23 cellular contexts compared by ENCODE assay signal in genomic region chr5:4228708-4229107, GRCh38.
DNase-seq lines count a peak whose midpoint lies in the region; ATAC-seq and TF ChIP-seq lines count a peak whose summit lies in the region.
"Had no signal": no experiment of that assay in that cellular context is flagged by ENCODE, and none has a peak within 500 bp of the region (broad histone marks: within the 10 kb centered on the region; RNA-seq: fewer than 3 reads in every experiment).

No MANE protein-coding gene starts in this region.

- H3K36me3 Mint-ChIP-seq in neural progenitor cell (no peaks in the 10 kb centered on the region), immature natural killer cell (no peaks in the 10 kb centered on the region)
- H3K36me3 Mint-ChIP-seq: CD4-positive, CD25-positive, alpha-beta regulatory T cell; CD8-positive, alpha-beta T cell had no signal

- no peak overlapping the region for H3K4me3 ChIP-seq in BLaER1 treated with 17β-estradiol and CSF1 and Interleukin-3, amounts not matched to agents 10 nM and 100 nM
- H3K4me3 ChIP-seq in neural progenitor cell (no peak overlapping the region), upper lobe of right lung (no peak overlapping the region), SJCRH30 (no peak overlapping the region)
- H3K4me3 ChIP-seq: A549, GM12878, GM23338 had no signal

- H3K9me3 Mint-ChIP-seq in neural progenitor cell (peaks cover 8% of the 10 kb centered on the region), immature natural killer cell (peaks cover 1 to 13% (median 2%) of the 10 kb centered on the region in 6 donors)

- DNase-seq in NCI-H82 treated with DMSO at 0.1 percent for 48 hours (lab: John Stamatoyannopoulos, UW; ENCODE audit: unreplicated experiment) (peak; percentile 12), neural progenitor cell (ENCODE audit: low spot score) (no peak), upper lobe of right lung (no peak), SJCRH30 (no peak), immature natural killer cell (no peak), UCSD-AML1 (lab: John Stamatoyannopoulos, UW; ENCODE audit: unreplicated experiment) (no peak)
- DNase-seq: 8988T; ACHN; AML-193; BE2C; Caco-2; CD4-positive, CD25-positive, alpha-beta regulatory T cell; CD8-positive, alpha-beta T cell; DMS153; EL; GDM1; H9 had no signal

- no peak overlapping the region for H2AFZ ChIP-seq in neural progenitor cell (replicated peaks)
- H2AFZ ChIP-seq: GM23338 had no signal

- H3K79me2 ChIP-seq in neural progenitor cell (ENCODE audit: low read depth), result no peaks in the 10 kb centered on the region

- H3K9ac ChIP-seq in BLaER1 treated with 17β-estradiol and CSF1 and Interleukin-3, amounts not matched to agents 10 nM and 100 nM, result no peak overlapping the region; a peak in 1 of 22 replicates
- H3K9ac ChIP-seq in neural progenitor cell, result no peak overlapping the region

- intact Hi-C loops in upper lobe of right lung (cut with DNase I), result no loop called here

- H3K4me1 Mint-ChIP-seq in neural progenitor cell (peaks cover 50% of the 10 kb centered on the region), immature natural killer cell (peaks cover 6 to 7% of the 10 kb centered on the region in 2 donors)
- H3K4me1 Mint-ChIP-seq: CD4-positive, CD25-positive, alpha-beta regulatory T cell had no signal

- no peaks in the 10 kb centered on the region for H4K20me1 ChIP-seq in BLaER1 treated with 17β-estradiol and CSF1 and Interleukin-3, amounts not matched to agents 10 nM and 100 nM
- no peaks in the 10 kb centered on the region for H4K20me1 ChIP-seq in neural progenitor cell (ENCODE audit: low read depth)

- H3K27ac Mint-ChIP-seq in neural progenitor cell, result peak overlapping the region; percentile 35
- H3K27ac Mint-ChIP-seq in immature natural killer cell, result no peak overlapping the region
- H3K27ac Mint-ChIP-seq: CD4-positive, CD25-positive, alpha-beta regulatory T cell; CD8-positive, alpha-beta T cell; GM23338; H9 had no signal

- H3K27me3 Mint-ChIP-seq in neural progenitor cell (ENCODE audit: insufficient read depth, low read depth), result peaks cover 5% of the 10 kb centered on the region
- peaks cover 0 to 3% (median 2%) of the 10 kb centered on the region in 3 donors for H3K27me3 Mint-ChIP-seq in immature natural killer cell (ENCODE audit: low read depth in 3 of 3)
- H3K27me3 Mint-ChIP-seq: CD4-positive, CD25-positive, alpha-beta regulatory T cell had no signal

- H3F3A ChIP-seq in neural progenitor cell (ENCODE audit: low read depth), result peaks cover 26% of the 10 kb centered on the region

- peak overlapping the region in 6 of 11 experiments; percentile 53 to 72 (median 66); a peak in 10 of 22 replicates for H3K27ac ChIP-seq in BLaER1 treated with 17β-estradiol and CSF1 and Interleukin-3, amounts not matched to agents 10 nM and 100 nM
- H3K27ac ChIP-seq in neural progenitor cell (no peak overlapping the region), upper lobe of right lung (no peak overlapping the region), SJCRH30 (no peak overlapping the region)
- H3K27ac ChIP-seq: A549, C4-2B had no signal

- H3K9me3 ChIP-seq in BLaER1 treated with 17β-estradiol and CSF1 and Interleukin-3, amounts not matched to agents 10 nM and 100 nM (replicated peaks in 1 of 11), result peaks cover 4 to 12% (median 6%) of the 10 kb centered on the region in 11 experiments; a peak in 19 of 22 replicates
- H3K9me3 ChIP-seq in neural progenitor cell (ENCODE audit: low read depth) (no peaks in the 10 kb centered on the region), upper lobe of right lung (no peaks in the 10 kb centered on the region), SJCRH30 (replicated peaks) (no peaks in the 10 kb centered on the region)
- H3K9me3 ChIP-seq: A549, BE2C, Caco-2 had no signal

- H3K36me3 ChIP-seq in BLaER1 treated with 17β-estradiol and CSF1 and Interleukin-3, amounts not matched to agents 10 nM and 100 nM, result no peaks in the 10 kb centered on the region
- H3K36me3 ChIP-seq in neural progenitor cell, result no peaks in the 10 kb centered on the region
- H3K36me3 ChIP-seq in upper lobe of right lung, result no peaks in the 10 kb centered on the region
- H3K36me3 ChIP-seq in SJCRH30, result no peaks in the 10 kb centered on the region
- H3K36me3 ChIP-seq: BE2C had no signal

- peak overlapping the region in 10 of 11 experiments; percentile 67 to 87 (median 74); a peak in 18 of 22 replicates for H3K4me2 ChIP-seq in BLaER1 treated with 17β-estradiol and CSF1 and Interleukin-3, amounts not matched to agents 10 nM and 100 nM
- no peak overlapping the region for H3K4me2 ChIP-seq in neural progenitor cell
- H3K4me2 ChIP-seq: A549, GM23338 had no signal

- no peaks in the 10 kb centered on the region for H3K27me3 ChIP-seq in BLaER1 treated with 17β-estradiol and CSF1 and Interleukin-3, amounts not matched to agents 10 nM and 100 nM
- H3K27me3 ChIP-seq in neural progenitor cell (no peaks in the 10 kb centered on the region), upper lobe of right lung (no peaks in the 10 kb centered on the region), SJCRH30 (no peaks in the 10 kb centered on the region)
- H3K27me3 ChIP-seq: BE2C had no signal

- no peak overlapping the region for H3K4me3 Mint-ChIP-seq in neural progenitor cell
- H3K4me3 Mint-ChIP-seq in immature natural killer cell, result no peak overlapping the region
- H3K4me3 Mint-ChIP-seq: CD4-positive, CD25-positive, alpha-beta regulatory T cell; CD8-positive, alpha-beta T cell; GM23338; H9 had no signal

- TF ChIP-seq CTCF in neural progenitor cell (IDR thresholded peaks at IDR 0.05) (no peak), upper lobe of right lung (IDR thresholded peaks at IDR 0.05) (no peak)

- peak; percentile 57 for ATAC-seq in upper lobe of right lung
- ATAC-seq: A549; CD8-positive, alpha-beta T cell; GM12878; GM23338; HCT116 had no signal

- peaks cover 13 to 34% (median 31%) of the 10 kb centered on the region in 10 experiments for H3K4me1 ChIP-seq in BLaER1 treated with 17β-estradiol and CSF1 and Interleukin-3, amounts not matched to agents 10 nM and 100 nM
- H3K4me1 ChIP-seq in neural progenitor cell (peaks cover 30% of the 10 kb centered on the region), upper lobe of right lung (no peaks in the 10 kb centered on the region), SJCRH30 (no peaks in the 10 kb centered on the region)
- H3K4me1 ChIP-seq: A549, BE2C, Caco-2 had no signal

Comparison
In these comparisons a context has a peak if more than half of its experiments do, and no peak if none do; other contexts are left out.
1. H3K27ac ChIP-seq: peak in BLaER1 treated with 17β-estradiol and CSF1 and Interleukin-3, amounts not matched to agents 10 nM and 100 nM (6 of 11); none in neural progenitor cell (single experiment), upper lobe of right lung (single experiment) and SJCRH30 (single experiment).